ENCODE assay signal across 11 cellular contexts in the genomic region with DNA sequence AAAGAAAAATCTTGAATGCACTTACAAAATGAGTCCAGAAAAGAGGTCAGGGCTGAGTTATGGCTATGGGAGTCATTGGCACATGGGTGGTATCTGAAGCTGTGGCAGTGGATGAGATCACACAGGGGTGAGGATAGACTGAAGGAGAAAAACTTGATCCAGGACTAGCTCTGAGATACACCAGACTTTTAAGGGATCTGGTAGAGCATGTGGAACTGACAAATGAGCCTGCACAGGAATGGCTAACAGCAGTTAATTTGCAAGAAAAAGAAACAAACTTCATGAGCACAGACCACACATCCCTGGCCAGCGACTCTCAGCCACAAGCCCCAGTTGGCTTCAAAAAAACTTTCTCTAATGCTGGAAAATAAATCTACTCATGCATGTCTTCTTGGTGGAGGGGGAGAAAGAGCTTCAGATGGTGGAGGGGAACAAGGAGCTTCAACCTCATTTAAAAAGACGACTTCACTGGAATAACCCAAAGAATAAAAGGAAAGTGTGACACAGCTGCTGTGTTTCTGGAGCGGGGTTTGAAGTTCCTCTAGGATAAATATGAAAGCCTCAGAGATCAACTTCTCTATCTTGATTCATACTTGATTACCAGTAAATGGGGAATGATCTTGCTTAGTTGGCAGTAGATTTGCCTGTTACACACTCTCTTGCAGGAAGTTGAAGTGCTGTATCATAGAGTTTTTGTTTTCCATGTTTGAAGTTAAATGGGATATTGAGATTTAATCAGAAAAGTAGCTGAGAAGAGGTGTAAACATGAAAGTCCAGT. TPM values are rescaled to one million over a fixed set of nuclear protein-coding genes. Genes with fewer than 3 reads are reported as not detected.
DNase-seq lines count a peak whose midpoint lies in the region; ATAC-seq and TF ChIP-seq lines count a peak whose summit lies in the region.
"Had no signal": no experiment of that assay in that cellular context is flagged by ENCODE, and none has a peak within 500 bp of the region (broad histone marks: within the 10 kb centered on the region; RNA-seq: fewer than 3 reads in every experiment).

No MANE protein-coding gene starts in this region.

- no peaks in the 10 kb centered on the region for H3K9me3 ChIP-seq in transverse colon

- no peak for TF ChIP-seq EP300 in transverse colon (IDR thresholded peaks at IDR 0.05; ENCODE audit: low read depth)

- H3K27ac Mint-ChIP-seq in activated T-cell treated with anti-CD3 and anti-CD28 coated beads, Interleukin-2, amount 50 U/mL, for 24 hours = peak overlapping the region; percentile 90
- H3K27ac Mint-ChIP-seq in activated CD4-positive, alpha-beta memory T cell treated with anti-CD3 and anti-CD28 coated beads, Interleukin-2, amount 10 ng/mL, durations not matched to agents 7 days and 5 days = peak overlapping the region; percentile 21

- peak overlapping the region; percentile 28 to 67 (median 32) for H3K27ac ChIP-seq in transverse colon

- no peaks in the 10 kb centered on the region for H3K36me3 ChIP-seq in transverse colon

- peaks cover 98% of the 10 kb centered on the region for H3K36me3 Mint-ChIP-seq in activated T-cell treated with anti-CD3 and anti-CD28 coated beads, Interleukin-2, amount 50 U/mL, for 24 hours (ENCODE audit: low read depth)
- H3K36me3 Mint-ChIP-seq in activated CD4-positive, alpha-beta memory T cell treated with anti-CD3 and anti-CD28 coated beads, Interleukin-2, amount 10 ng/mL, durations not matched to agents 7 days and 5 days (ENCODE audit: low read depth) = peaks cover 63% of the 10 kb centered on the region

- no peaks in the 10 kb centered on the region for H3K27me3 Mint-ChIP-seq in activated T-cell treated with anti-CD3 and anti-CD28 coated beads, Interleukin-2, amount 50 U/mL, for 24 hours
- no peaks in the 10 kb centered on the region for H3K27me3 Mint-ChIP-seq in activated CD4-positive, alpha-beta memory T cell treated with anti-CD3 and anti-CD28 coated beads, Interleukin-2, amount 10 ng/mL, durations not matched to agents 7 days and 5 days

- CTCF ChIA-PET in activated CD4-positive, alpha-beta memory T cell treated with anti-CD3 and anti-CD28 coated beads, Interleukin-2, amount 10 ng/mL, durations not matched to agents 7 days and 5 days (lab: Charles Lee) = interaction anchor here (1.9 kb wide), 1 partner anchor 401 kb away, joined by 4 read pairs; a partner anchor contains a TSS

- in situ Hi-C loops in transverse colon (cut with MboI; ENCODE audit: low pct_ligation_motif_present in 1 of 4, low pct_unique_long_range_greater_than_20kb in 1 of 4, low sequenced_read_pairs in 3 of 4) = no loop called here

- peak overlapping the region; percentile 13 for H3K4me3 Mint-ChIP-seq in activated T-cell treated with anti-CD3 and anti-CD28 coated beads, Interleukin-2, amount 50 U/mL, for 24 hours
- no peak overlapping the region for H3K4me3 Mint-ChIP-seq in activated CD4-positive, alpha-beta memory T cell treated with anti-CD3 and anti-CD28 coated beads, Interleukin-2, amount 10 ng/mL, durations not matched to agents 7 days and 5 days

- TF ChIP-seq POLR2A in transverse colon (IDR thresholded peaks at IDR 0.05) = no peak

- TF ChIP-seq CTCF in transverse colon (IDR thresholded peaks at IDR 0.05) = no peak

- intact Hi-C loops in transverse colon (cut with DNase I; ENCODE audit: low total_unique reads) = no loop called here

- peaks cover 95% of the 10 kb centered on the region for H3K4me1 Mint-ChIP-seq in activated T-cell treated with anti-CD3 and anti-CD28 coated beads, Interleukin-2, amount 50 U/mL, for 24 hours (ENCODE audit: low read depth)
- peaks cover 72% of the 10 kb centered on the region for H3K4me1 Mint-ChIP-seq in activated CD4-positive, alpha-beta memory T cell treated with anti-CD3 and anti-CD28 coated beads, Interleukin-2, amount 10 ng/mL, durations not matched to agents 7 days and 5 days

- H3K4me3 ChIP-seq in transverse colon = no peak overlapping the region

- peaks cover 2% of the 10 kb centered on the region for H3K9me3 Mint-ChIP-seq in activated T-cell treated with anti-CD3 and anti-CD28 coated beads, Interleukin-2, amount 50 U/mL, for 24 hours
- no peaks in the 10 kb centered on the region for H3K9me3 Mint-ChIP-seq in activated CD4-positive, alpha-beta memory T cell treated with anti-CD3 and anti-CD28 coated beads, Interleukin-2, amount 10 ng/mL, durations not matched to agents 7 days and 5 days

- H3K4me1 ChIP-seq in transverse colon = peaks cover 4 to 49% (median 16%) of the 10 kb centered on the region in 4 donors

- 43 to 59% methylated on average over 3 of the region's 3 CpGs for WGBS in transverse colon (ENCODE audit: low coverage in 1 of 2), 2 donors

- peak; percentile 28 for ATAC-seq in left lobe of liver

- no peak for DNase-seq in activated T-cell treated with anti-CD3 and anti-CD28 coated beads, Interleukin-2, amount 50 U/mL, for 24 hours
- no peak for DNase-seq in activated T-cell treated with anti-CD3 and anti-CD28 coated beads, Interleukin-2, amount 50 U/mL, for 48 hours
- no peak for DNase-seq in activated CD4-positive, alpha-beta memory T cell treated with anti-CD3 and anti-CD28 coated beads, Interleukin-2, amount 10 ng/mL, durations not matched to agents 7 days and 5 days
- DNase-seq in left lobe of liver (ENCODE audit: low spot score) = no peak
- no peak for DNase-seq in transverse colon
- no peak for DNase-seq in HCEC 1CT
- DNase-seq in NCI-H1930 (lab: John Stamatoyannopoulos, UW) = no peak
- no peak for DNase-seq in 8988T
- DNase-seq: AML-193, dermis blood vessel endothelial cell, mammary epithelial cell had no signal

- POLR2A ChIA-PET in activated CD4-positive, alpha-beta memory T cell treated with anti-CD3 and anti-CD28 coated beads, Interleukin-2, amount 10 ng/mL, durations not matched to agents 7 days and 5 days (lab: Charles Lee) = interaction anchor here (0.9 to 1.2 kb wide), 2 partner anchors 32 to 36 kb away, joined by 3 to 4 read pairs; no protein-coding TSS in a partner anchor

- H3K27me3 ChIP-seq in transverse colon = no peaks in the 10 kb centered on the region

RNA-seq across cellular contexts. Expression of a gene that starts 33.7 kb away (rescaled TPM):
- 100 to 1,000 TPM; 161 to 163 TPM for total RNA-seq in activated CD4-positive, alpha-beta memory T cell treated with anti-CD3 and anti-CD28 coated beads, Interleukin-2, amount 10 ng/mL, durations not matched to agents 7 days and 5 days
- total RNA-seq in left lobe of liver (2.4 TPM), transverse colon (10 to 100 TPM in 3 of 4 donors, 1 to 10 TPM in 1; 9.8 to 28.1 (median 22.5) TPM)

Comparison
In these comparisons a context has a peak if more than half of its experiments do, and no peak if none do; other contexts are left out.
1. RNA of a gene that starts 33.7 kb away (total RNA-seq): 161 to 163 TPM in activated CD4-positive, alpha-beta memory T cell treated with anti-CD3 and anti-CD28 coated beads, Interleukin-2, amount 10 ng/mL, durations not matched to agents 7 days and 5 days; 9.8 to 28.1 TPM in transverse colon and 2.4 TPM in left lobe of liver (single experiment); every median in the first group is over 4 times any median in the second.